In the genomic region with DNA sequence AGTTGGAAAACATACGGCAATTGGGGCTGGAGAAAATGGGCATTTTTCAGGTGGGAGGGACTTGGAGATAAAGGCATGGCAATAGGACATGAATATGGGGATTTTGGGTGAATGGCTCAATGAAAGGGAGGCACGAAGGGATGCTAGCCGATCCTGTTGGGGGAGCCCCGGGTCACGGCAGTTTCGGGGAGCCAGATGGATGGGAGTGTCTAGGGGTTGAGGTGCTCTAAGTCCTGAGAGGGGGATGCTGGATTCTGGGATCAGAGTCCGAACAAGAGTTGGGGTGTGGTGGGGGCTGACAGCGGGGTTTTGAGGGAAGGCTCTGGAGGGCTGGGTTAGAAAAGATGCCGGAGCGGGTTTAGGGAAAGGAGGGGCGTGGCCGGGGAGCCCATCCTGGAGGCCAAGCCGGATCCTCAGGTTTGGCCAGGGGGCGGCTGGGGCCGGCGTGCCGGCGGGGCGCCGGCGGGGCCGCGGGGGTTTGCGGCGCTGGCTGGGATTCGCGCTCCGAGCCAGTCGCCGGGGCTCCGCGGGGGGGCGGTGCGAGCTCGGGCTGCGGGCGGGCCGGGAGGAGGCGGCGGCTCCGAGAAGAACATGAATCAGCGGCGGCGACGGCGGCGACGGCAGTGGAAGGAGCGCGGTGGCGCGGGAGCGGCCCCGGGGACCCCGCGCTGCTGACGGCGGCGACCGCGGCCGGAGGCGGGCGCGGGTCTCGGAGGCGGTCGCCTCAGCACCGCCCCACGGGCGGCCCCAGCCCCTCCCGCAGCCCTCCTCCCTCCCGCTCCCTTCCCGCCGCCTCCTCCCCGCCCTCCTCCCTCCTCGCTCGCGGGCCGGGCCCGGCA, we compare ENCODE assay signal across 8 cellular contexts. TPM values are rescaled to one million over a fixed set of nuclear protein-coding genes. Genes with fewer than 3 reads are reported as not detected.
DNase-seq lines count a peak whose midpoint lies in the region; ATAC-seq and TF ChIP-seq lines count a peak whose summit lies in the region.

A gene (plus strand): TSS at position 813 of the 839 bp plus-strand sequence. CDS start 46 bp downstream, outside the sequence.

- no TSS peak for BruUV-seq in A673 (replicated peaks; lab: Mats Ljungman, UMichigan)

- ATAC-seq in GM19025 (IDR thresholded peaks at IDR 0.05; ENCODE audit: low read depth, unreplicated experiment) (peak; percentile 41), foreskin keratinocyte (peak; percentile 57), HG02870 (IDR thresholded peaks at IDR 0.05; ENCODE audit: unreplicated experiment) (no peak)

- H3K27ac ChIP-seq in A673 (ENCODE audit: low read depth, low read length, poor library complexity, severe bottlenecking) (peak within 1 kb of the TSS; percentile 64), foreskin keratinocyte (no peak within 1 kb of the TSS), stomach (peak within 1 kb of the TSS; percentile 50 to 82 (median 71))

- H3K4me3 ChIP-seq in A673 (ENCODE audit: low read depth, low read length, poor library complexity, severe bottlenecking): peak within 1 kb of the TSS; percentile 68
- peak within 1 kb of the TSS; percentile 69 for H3K4me3 ChIP-seq in neuron (ENCODE audit: low read length)
- H3K4me3 ChIP-seq in stomach: peak within 1 kb of the TSS; percentile 73 to 87 (median 74)

- peak within 1 kb of the TSS; percentile 44 for H2AFZ ChIP-seq in neuron (ENCODE audit: low read depth, low read length)

- 1 to 4% (median 2%) methylated on average over 19 to 80 of the region's 81 CpGs for WGBS in stomach, 5 donors

- TF ChIP-seq EP300 in stomach (IDR thresholded peaks at IDR 0.05): no peak

- CTCF ChIA-PET in A673 (lab: Charles Lee): interaction anchor here (0.6 to 1.4 kb wide), 6 partner anchors 15 to 358 kb away, joined by 3 to 8 read pairs (median 5); a partner anchor contains a TSS

- H3K9me3 ChIP-seq in A673 (ENCODE audit: low read depth, low read length, poor library complexity, severe bottlenecking) (no peaks in the 10 kb centered on the region), neuron (ENCODE audit: low read length) (no peaks in the 10 kb centered on the region), stomach (no peaks in the 10 kb centered on the region)

- H3K27me3 ChIP-seq in A673 (replicated peaks; ENCODE audit: insufficient read depth, low read depth, low read length, poor library complexity): no peaks in the 10 kb centered on the region
- peaks cover 3% of the 10 kb centered on the region for H3K27me3 ChIP-seq in foreskin keratinocyte
- H3K27me3 ChIP-seq in neuron (ENCODE audit: insufficient read depth, low read length): peaks cover 3% of the 10 kb centered on the region
- peaks cover 0 to 13% (median 0%) of the 10 kb centered on the region in 3 donors for H3K27me3 ChIP-seq in stomach

- H3K4me1 ChIP-seq in A673 (ENCODE audit: insufficient read depth, low read length, poor library complexity, severe bottlenecking) (peaks cover 15% of the 10 kb centered on the region), foreskin keratinocyte (peaks cover 7% of the 10 kb centered on the region), neuron (ENCODE audit: insufficient read depth, low read length) (peaks cover 31% of the 10 kb centered on the region), stomach (peaks cover 21 to 46% (median 35%) of the 10 kb centered on the region in 4 donors)

- DNase-seq in A673 (ENCODE audit: low spot score): peak; percentile 69
- peak; percentile 64 for DNase-seq in RKO (ENCODE audit: low spot score)
- DNase-seq in activated gamma-delta T cell treated with Interleukin-2 at 50 U/mL for 16 hours: peak; percentile 60
- no peak for DNase-seq in foreskin keratinocyte
- peak; percentile 65 for DNase-seq in stomach

- TF ChIP-seq POLR2A in stomach (IDR thresholded peaks at IDR 0.05): no peak

- intact Hi-C loops in A673 (cut with micrococcal nuclease; ENCODE audit: unreplicated experiment) (loop anchor here (10.0 kb wide), 1 partner anchor 346 kb away; no protein-coding TSS in a partner anchor), stomach (cut with DNase I; ENCODE audit: low total_unique reads) (no loop called here)

- H3K36me3 ChIP-seq in A673 (ENCODE audit: insufficient read depth, low read length, poor library complexity, severe bottlenecking) (no peaks in the 10 kb centered on the region), neuron (ENCODE audit: insufficient read depth, low read length) (no peaks in the 10 kb centered on the region), stomach (no peaks in the 10 kb centered on the region)

- POLR2A ChIA-PET in A673 (lab: Charles Lee; ENCODE audit: low non-redundant PET): no interaction called here

- TF ChIP-seq CTCF in A673 (conservative IDR thresholded peaks at IDR 0.05; ENCODE audit: low read depth, low read length) (no peak), foreskin keratinocyte (conservative IDR thresholded peaks at IDR 0.05) (peak; percentile 29), stomach (IDR thresholded peaks at IDR 0.05) (no peak)

RNA-seq across cellular contexts. Expression of the gene that starts here (rescaled TPM):
- total RNA-seq in A673 (2021) (26.0 and 32.5 TPM in 2 replicates), foreskin keratinocyte (16.0 and 16.3 TPM in 2 replicates), stomach (10 to 100 TPM in 3 of 5 donors, 1 to 10 TPM in 1, under 1 TPM in 1; 0.89 to 16.9 (median 10.5) TPM)
- polyA plus RNA-seq in foreskin keratinocyte (11.5 and 12.1 TPM in 2 replicates), stomach (1 to 10 TPM; 3.6 to 6.6 (median 6.6) TPM)

Comparison
In these comparisons a context has a peak if more than half of its experiments do, and no peak if none do; other contexts are left out.
1. DNase-seq: peak in A673 (single experiment), RKO (single experiment), activated gamma-delta T cell treated with Interleukin-2 at 50 U/mL for 16 hours (single experiment) and stomach (single experiment); none in foreskin keratinocyte (0 of 2).
2. Peak in every context shown above with its lines, with median percentiles within 50 percentile points of each other: H3K4me3 ChIP-seq.